8 cellular contexts compared by ENCODE assay signal in genomic region chr17:82698065-82698973, GRCh38. TPM values are rescaled to one million over a fixed set of nuclear protein-coding genes. Genes with fewer than 3 reads are reported as not detected.
A peak's percentile ranks its signal among the peaks of the same experiment; 100 is the strongest.
DNase-seq lines count a peak whose midpoint lies in the region; TF ChIP-seq lines count a peak whose summit lies in the region.

Gene RAB40B, minus strand, starts transcription at chr17:82698698. Its CDS starts 102 bp downstream, at chr17:82698596.

- H3K9ac ChIP-seq in ES-I3 (ENCODE audit: low read depth, low read length) (peak within 1 kb of the TSS; percentile 66; the same call in 1 of the 2 replicates), Loucy (ENCODE audit: low read depth, low read length, poor library complexity, severe bottlenecking) (no peak within 1 kb of the TSS)

- H3K27me3 ChIP-seq in H7 (ENCODE audit: control insufficient read depth, insufficient read depth, low read length) = peaks cover 29% of the 10 kb centered on the region
- H3K27me3 ChIP-seq in Loucy (ENCODE audit: insufficient read depth, low read length, poor library complexity, severe bottlenecking) = no peaks in the 10 kb centered on the region

- no peaks in the 10 kb centered on the region for H3F3A ChIP-seq in Loucy (ENCODE audit: low read depth)

- peaks cover 4% of the 10 kb centered on the region; the same call in 1 of the 2 replicates for H3K4me1 ChIP-seq in ES-I3 (ENCODE audit: insufficient read depth, low read length)
- no peaks in the 10 kb centered on the region for H3K4me1 ChIP-seq in Loucy (ENCODE audit: insufficient read depth, low read length, poor library complexity, severe bottlenecking)

- no peaks in the 10 kb centered on the region for H3K9me2 ChIP-seq in Loucy (replicated peaks; ENCODE audit: low read depth, low read length)

- H3K27ac Mint-ChIP-seq in nephron = peak within 1 kb of the TSS in 1 of 3 experiments; percentile 23

- H3K27me3 Mint-ChIP-seq in nephron (ENCODE audit: low read depth) = peaks cover 4% of the 10 kb centered on the region

- H3K79me2 ChIP-seq in Loucy (ENCODE audit: insufficient read depth, low read length) = no peaks in the 10 kb centered on the region

- no peaks in the 10 kb centered on the region for H3K36me3 ChIP-seq in ES-I3 (ENCODE audit: insufficient read depth, low read length)
- no peaks in the 10 kb centered on the region for H3K36me3 ChIP-seq in H7 (replicated peaks; ENCODE audit: control insufficient read depth, insufficient read depth, low read length)
- H3K36me3 ChIP-seq in Loucy (ENCODE audit: insufficient read depth, low read length) = no peaks in the 10 kb centered on the region

- H3K4me3 ChIP-seq in H7 (ENCODE audit: insufficient read depth, low read depth, low read length) (peak within 1 kb of the TSS; percentile 63), Loucy (ENCODE audit: low read length, poor library complexity, severe bottlenecking) (peak within 1 kb of the TSS; percentile 73), fibroblast of villous mesenchyme (ENCODE audit: low read depth, low read length) (peak within 1 kb of the TSS; percentile 70)

- TF ChIP-seq CTCF in Loucy (conservative IDR thresholded peaks at IDR 0.05; ENCODE audit: low read length) (no peak), fibroblast of villous mesenchyme (IDR thresholded peaks at IDR 0.05; ENCODE audit: insufficient read depth, low read depth, low read length) (no peak), nephron (IDR thresholded peaks at IDR 0.05; ENCODE audit: unreplicated experiment in 3 of 3) (no peak)

- peak within 1 kb of the TSS; percentile 62 for H3K4me2 ChIP-seq in Loucy (ENCODE audit: low read depth, low read length, poor library complexity, severe bottlenecking)

- peak within 1 kb of the TSS; percentile 86 for H2AFZ ChIP-seq in Loucy (ENCODE audit: low read length)

- peaks cover 20% of the 10 kb centered on the region for H3K36me3 Mint-ChIP-seq in nephron (ENCODE audit: low read depth)

- peak within 1 kb of the TSS; percentile 91 to 97 (median 97) for H3K4me3 Mint-ChIP-seq in nephron

- DNase-seq in H7 (peak; percentile 100), SHP77 treated with DMSO at 0.1 percent for 48 hours (lab: John Stamatoyannopoulos, UW) (peak; percentile 98), activated gamma-delta T cell treated with Interleukin-2 at 50 U/mL for 16 hours (peak; percentile 99), fibroblast of villous mesenchyme (ENCODE audit: low read depth) (peak; percentile 99)
- peak; percentile 99 for DNase-seq in stimulated activated naive CD4-positive, alpha-beta T cell treated with Interleukin-2 at 50 U/mL for 16 hours (lab: John Stamatoyannopoulos, UW)

- H3K9me3 ChIP-seq in ES-I3 (ENCODE audit: control insufficient read depth, insufficient read depth, low read length) (peaks cover 6% of the 10 kb centered on the region; the same call in 1 of the 2 replicates), Loucy (ENCODE audit: insufficient read depth, low read depth, low read length) (no peaks in the 10 kb centered on the region; the same call in 1 of the 2 replicates)

- peaks cover 14% of the 10 kb centered on the region for H3K9me3 Mint-ChIP-seq in nephron

- H3K4me1 Mint-ChIP-seq in nephron = peaks cover 19% of the 10 kb centered on the region

- H4K20me1 ChIP-seq in Loucy (ENCODE audit: insufficient read depth, low read length, poor library complexity, severe bottlenecking) = no peaks in the 10 kb centered on the region

RNA-seq across cellular contexts. Expression of gene RAB40B, which starts in this region (rescaled TPM):
- 0.85 and 1.7 TPM in 2 replicates for total RNA-seq in H7 (2014; rRNA removed; shearing (Covaris generic))
- total RNA-seq in fibroblast of villous mesenchyme = 3.9 and 7.3 TPM in 2 replicates

Comparison
In these comparisons a context has a peak if more than half of its experiments do, and no peak if none do; other contexts are left out.
1. Peak in every context shown above with its lines: DNase-seq and H3K4me3 ChIP-seq.